18 cellular contexts compared by ENCODE assay signal in genomic region chr6:107246972-107247615, GRCh38.
DNase-seq lines count a peak whose midpoint lies in the region; ATAC-seq and TF ChIP-seq lines count a peak whose summit lies in the region.
"Had no signal": no experiment of that assay in that cellular context is flagged by ENCODE, and none has a peak within 500 bp of the region (broad histone marks: within the 10 kb centered on the region; RNA-seq: fewer than 3 reads in every experiment).

No MANE protein-coding gene starts in this region.

- H3K4me3 Mint-ChIP-seq in CD8-positive, alpha-beta T cell = no peak overlapping the region
- H3K4me3 Mint-ChIP-seq: dendritic cell treated with granulocyte-macrophage colony-stimulating factor and Interleukin-4, amounts not matched to agents 40 ng/mL and 50 ng/mL, for 4 days; memory B cell; nephron had no signal

- H3K27me3 ChIP-seq in right lobe of liver = no peaks in the 10 kb centered on the region
- no peaks in the 10 kb centered on the region for H3K27me3 ChIP-seq in testis
- H3K27me3 ChIP-seq in CD8-positive, alpha-beta T cell (ENCODE audit: insufficient read depth, low read length) = no peaks in the 10 kb centered on the region
- H3K27me3 ChIP-seq: right atrium auricular region had no signal

- POLR2A ChIA-PET in CD8-positive, alpha-beta T cell (lab: Charles Lee) = no interaction called here

- TF ChIP-seq CTCF in cardiac fibroblast (IDR thresholded peaks at IDR 0.05; ENCODE audit: low read depth, low read length) = no peak
- TF ChIP-seq CTCF in right lobe of liver (IDR thresholded peaks at IDR 0.05) = no peak
- TF ChIP-seq CTCF in testis (IDR thresholded peaks at IDR 0.05) = no peak
- TF ChIP-seq CTCF in CD8-positive, alpha-beta T cell (IDR thresholded peaks at IDR 0.05) = no peak

- no peaks in the 10 kb centered on the region for H3K36me3 ChIP-seq in right lobe of liver
- no peaks in the 10 kb centered on the region for H3K36me3 ChIP-seq in testis (ENCODE audit: low read depth, missing control alignments)
- H3K36me3 ChIP-seq in CD8-positive, alpha-beta T cell (ENCODE audit: insufficient read depth, low read length) = no peaks in the 10 kb centered on the region
- H3K36me3 ChIP-seq: right atrium auricular region had no signal

- H3K27ac ChIP-seq in right lobe of liver (peak overlapping the region in 1 of 3 donors; percentile 25), testis (peak overlapping the region; percentile 8 to 53)
- H3K27ac ChIP-seq in CD8-positive, alpha-beta T cell (ENCODE audit: low read depth, low read length) = no peak overlapping the region
- H3K27ac ChIP-seq: KMS-11, right atrium auricular region had no signal

- CTCF ChIA-PET in CD8-positive, alpha-beta T cell (lab: Charles Lee) = no interaction called here

- no peaks in the 10 kb centered on the region for H3K9me3 Mint-ChIP-seq in CD8-positive, alpha-beta T cell
- H3K9me3 Mint-ChIP-seq: dendritic cell treated with granulocyte-macrophage colony-stimulating factor and Interleukin-4, amounts not matched to agents 40 ng/mL and 50 ng/mL, for 4 days; memory B cell; nephron had no signal

- DNase-seq in NCI-H748 (lab: John Stamatoyannopoulos, UW; ENCODE audit: unreplicated experiment) (peak; percentile 20), NCI-H748 treated with DMSO at 0.1 percent for 48 hours (lab: John Stamatoyannopoulos, UW) (no peak), cardiac fibroblast (ENCODE audit: low read depth in 2 of 2) (peak; percentile 12 to 27), right lobe of liver (no peak), testis (no peak)
- DNase-seq in CD8-positive, alpha-beta T cell = no peak
- no peak for DNase-seq in activated CD4-positive, alpha-beta T cell treated with anti-CD3 and anti-CD28 coated beads for 4 hours
- DNase-seq: 8988T, activated gamma-delta T cell, C1 segment of cervical spinal cord, NCI-H510A treated with DMSO at 0.1 percent for 48 hours had no signal

- H3K4me1 Mint-ChIP-seq in CD8-positive, alpha-beta T cell (ENCODE audit: low read depth) = no peaks in the 10 kb centered on the region
- H3K4me1 Mint-ChIP-seq: memory B cell had no signal

- intact Hi-C loops in right lobe of liver (cut with DNase I) = no loop called here
- intact Hi-C loops in testis (cut with DNase I; ENCODE audit: low total_unique reads) = no loop called here
- intact Hi-C loops in CD8-positive, alpha-beta T cell (cut with DNase I, micrococcal nuclease) = no loop called here

- no peak overlapping the region for H3K27ac Mint-ChIP-seq in CD8-positive, alpha-beta T cell
- H3K27ac Mint-ChIP-seq: dendritic cell treated with granulocyte-macrophage colony-stimulating factor and Interleukin-4, amounts not matched to agents 40 ng/mL and 50 ng/mL, for 4 days had no signal

- H3K4me3 ChIP-seq in cardiac fibroblast (replicated peaks in 1 of 2; ENCODE audit: low read depth in 2 of 2, low read length in 2 of 2) (no peak overlapping the region), right lobe of liver (no peak overlapping the region), testis (no peak overlapping the region)
- no peak overlapping the region for H3K4me3 ChIP-seq in CD8-positive, alpha-beta T cell (ENCODE audit: low read depth, low read length)
- H3K4me3 ChIP-seq: right atrium auricular region had no signal

- WGBS in right lobe of liver (ENCODE audit: insufficient coverage, low coverage, low lambda C conversion rate, missing lambda C conversion rate) = 70% methylated on average over 5 of the region's 6 CpGs
- 38 to 47% methylated on average over 6 of the region's 6 CpGs for WGBS in testis, 2 donors

- no peak for TF ChIP-seq POLR2A in right lobe of liver (IDR thresholded peaks at IDR 0.05)
- no peak for TF ChIP-seq POLR2A in testis (IDR thresholded peaks at IDR 0.05)

- peak in 3 of 4 donors; percentile 30 to 64 (median 59) for ATAC-seq in right lobe of liver
- ATAC-seq in HG02870 (IDR thresholded peaks at IDR 0.05; ENCODE audit: unreplicated experiment) = no peak
- no peak for ATAC-seq in CD8-positive, alpha-beta T cell
- ATAC-seq: Panc1 had no signal

- H3K36me3 Mint-ChIP-seq in CD8-positive, alpha-beta T cell = peaks cover 6% of the 10 kb centered on the region
- H3K36me3 Mint-ChIP-seq: memory B cell had no signal

- H3K9me3 ChIP-seq in right lobe of liver = no peaks in the 10 kb centered on the region
- H3K9me3 ChIP-seq in testis = no peaks in the 10 kb centered on the region
- H3K9me3 ChIP-seq in CD8-positive, alpha-beta T cell (ENCODE audit: low read length) = no peaks in the 10 kb centered on the region
- H3K9me3 ChIP-seq: right atrium auricular region had no signal

- H3K4me1 ChIP-seq in right lobe of liver (peaks cover 0 to 12% (median 0%) of the 10 kb centered on the region in 4 donors), testis (peaks cover 11% of the 10 kb centered on the region)
- H3K4me1 ChIP-seq in CD8-positive, alpha-beta T cell (ENCODE audit: insufficient read depth, low read length) = no peaks in the 10 kb centered on the region
- H3K4me1 ChIP-seq: right atrium auricular region had no signal

- H3K27me3 Mint-ChIP-seq in CD8-positive, alpha-beta T cell (ENCODE audit: low read depth) = no peaks in the 10 kb centered on the region
- H3K27me3 Mint-ChIP-seq: dendritic cell treated with granulocyte-macrophage colony-stimulating factor and Interleukin-4, amounts not matched to agents 40 ng/mL and 50 ng/mL, for 4 days; memory B cell had no signal

Comparison
In these comparisons a context has a peak if more than half of its experiments do, and no peak if none do; other contexts are left out.
1. DNase-seq: peak in NCI-H748 (single experiment) and cardiac fibroblast (2 of 2); none in NCI-H748 treated with DMSO at 0.1 percent for 48 hours (single experiment), right lobe of liver (0 of 3), testis (single experiment), CD8-positive, alpha-beta T cell (0 of 7) and activated CD4-positive, alpha-beta T cell treated with anti-CD3 and anti-CD28 coated beads for 4 hours (0 of 2).
2. ATAC-seq: peak in right lobe of liver (3 of 4); none in HG02870 (single experiment) and CD8-positive, alpha-beta T cell (single experiment).